Comparison of ENCODE assay signal across 12 cellular contexts in the genomic region with DNA sequence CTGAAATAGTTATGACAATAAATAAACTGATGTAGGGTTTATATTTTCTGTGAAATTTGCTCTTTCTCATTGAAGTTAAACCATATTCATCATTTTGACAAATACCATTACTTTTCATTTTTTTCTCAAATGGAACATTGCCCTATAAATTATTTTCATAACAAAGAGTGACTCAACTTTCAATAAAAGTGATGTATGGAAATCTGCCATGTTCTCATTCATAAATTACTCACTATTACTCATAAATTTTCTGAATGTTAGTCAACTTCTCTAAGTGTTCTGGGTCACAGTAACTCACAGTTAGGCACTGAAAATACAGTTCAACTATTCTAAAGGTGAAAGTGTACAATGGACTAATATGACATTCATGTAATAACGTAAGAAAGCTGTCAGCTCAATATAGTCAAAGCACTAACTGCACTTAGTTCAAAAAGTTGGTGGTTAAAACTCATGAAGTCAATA. TPM values are rescaled to one million over a fixed set of nuclear protein-coding genes. Genes with fewer than 3 reads are reported as not detected.
DNase-seq lines count a peak whose midpoint lies in the region; ATAC-seq and TF ChIP-seq lines count a peak whose summit lies in the region.
"Had no signal": no experiment of that assay in that cellular context is flagged by ENCODE, and none has a peak within 500 bp of the region (broad histone marks: within the 10 kb centered on the region; RNA-seq: fewer than 3 reads in every experiment).

No MANE protein-coding gene starts in this region.

- no peaks in the 10 kb centered on the region for H3K36me3 Mint-ChIP-seq in Caco-2 (ENCODE audit: insufficient read depth, unreplicated experiment)
- no peaks in the 10 kb centered on the region for H3K36me3 Mint-ChIP-seq in effector memory CD8-positive, alpha-beta T cell (ENCODE audit: insufficient read depth)

- no peak overlapping the region for H3K27ac ChIP-seq in Panc1 (ENCODE audit: low read length)
- H3K27ac ChIP-seq: dorsolateral prefrontal cortex, Peyer's patch, prostate gland had no signal

- H3K4me3 ChIP-seq in Panc1 (ENCODE audit: low read depth in 2 of 2, low read length in 2 of 2) (peak overlapping the region in 1 of 2 experiments; percentile 29; a peak in 2 of 4 replicates), Caco-2 (ENCODE audit: low read depth, low read length) (no peak overlapping the region)
- H3K4me3 ChIP-seq: dorsolateral prefrontal cortex, Peyer's patch, prostate gland had no signal

- H3K27me3 Mint-ChIP-seq in Caco-2 (ENCODE audit: insufficient read depth, unreplicated experiment): no peaks in the 10 kb centered on the region
- H3K27me3 Mint-ChIP-seq in effector memory CD8-positive, alpha-beta T cell: peaks cover 8 to 14% of the 10 kb centered on the region in 2 donors

- TF ChIP-seq CTCF in Panc1 (IDR thresholded peaks at IDR 0.05) (no peak), Caco-2 (IDR thresholded peaks at IDR 0.05; ENCODE audit: insufficient read depth in 1 of 2, low read depth in 1 of 2, low read length in 1 of 2, severe bottlenecking in 1 of 2, unreplicated experiment in 1 of 2) (no peak)

- H3K4me1 ChIP-seq in Panc1 (ENCODE audit: control insufficient read depth, insufficient read depth, low read length) (no peaks in the 10 kb centered on the region), Caco-2 (no peaks in the 10 kb centered on the region)
- H3K4me1 ChIP-seq: Peyer's patch, prostate gland had no signal

- H3K36me3 ChIP-seq in Panc1 (ENCODE audit: control insufficient read depth, insufficient read depth, low read length) (no peaks in the 10 kb centered on the region), Caco-2 (ENCODE audit: control insufficient read depth, insufficient read depth, low read length) (no peaks in the 10 kb centered on the region)
- H3K36me3 ChIP-seq: Peyer's patch, prostate gland had no signal

- no peaks in the 10 kb centered on the region for H3K9me3 Mint-ChIP-seq in Caco-2 (ENCODE audit: unreplicated experiment)
- H3K9me3 Mint-ChIP-seq in effector memory CD8-positive, alpha-beta T cell: no peaks in the 10 kb centered on the region

- POLR2A ChIA-PET in Panc1 (lab: Charles Lee): no interaction called here
- POLR2A ChIA-PET in Caco-2 (lab: Charles Lee): no interaction called here

- no peak overlapping the region for H3K27ac Mint-ChIP-seq in Caco-2 (ENCODE audit: unreplicated experiment)
- no peak overlapping the region for H3K27ac Mint-ChIP-seq in effector memory CD8-positive, alpha-beta T cell

- DNase-seq in AG20443 (ENCODE audit: low spot score) (peak; percentile 38), Panc1 (ENCODE audit: low read depth, low spot score) (peak; percentile 80), fibroblast of peridontal ligament (ENCODE audit: extremely low read depth) (peak; percentile 14), Right ventricle myocardium inferior (ENCODE audit: missing footprints) (no peak), Caco-2 (no peak), DMS114 treated with DMSO at 0.1 percent for 48 hours (lab: John Stamatoyannopoulos, UW; ENCODE audit: unreplicated experiment) (no peak)
- DNase-seq in effector memory CD8-positive, alpha-beta T cell: no peak
- DNase-seq: dorsolateral prefrontal cortex, NCI-H1417 treated with DMSO at 0.1 percent for 48 hours, Peyer's patch had no signal

- no peaks in the 10 kb centered on the region for H3K27me3 ChIP-seq in Panc1 (ENCODE audit: control insufficient read depth, insufficient read depth, low read length)
- H3K27me3 ChIP-seq in Caco-2 (replicated peaks; ENCODE audit: control insufficient read depth, insufficient read depth, low read length): no peaks in the 10 kb centered on the region
- H3K27me3 ChIP-seq: Peyer's patch had no signal

- no peaks in the 10 kb centered on the region for H3K4me1 Mint-ChIP-seq in Caco-2 (ENCODE audit: low read depth, unreplicated experiment)
- peaks cover 0 to 9% of the 10 kb centered on the region in 2 donors for H3K4me1 Mint-ChIP-seq in effector memory CD8-positive, alpha-beta T cell (ENCODE audit: low read depth in 2 of 2)

- CTCF ChIA-PET in Panc1 (lab: Charles Lee) (no interaction called here), Caco-2 (lab: Charles Lee) (no interaction called here)

- H3K4me3 Mint-ChIP-seq in Caco-2 (ENCODE audit: unreplicated experiment): no peak overlapping the region
- no peak overlapping the region for H3K4me3 Mint-ChIP-seq in effector memory CD8-positive, alpha-beta T cell

- ATAC-seq in GM21717 (IDR thresholded peaks at IDR 0.05; ENCODE audit: unreplicated experiment): peak; percentile 59
- peak; percentile 89 for ATAC-seq in Panc1
- ATAC-seq in Right ventricle myocardium inferior: no peak
- ATAC-seq in effector memory CD8-positive, alpha-beta T cell (replicated peaks): no peak

- in situ Hi-C loops in Panc1 (cut with HindIII; ENCODE audit: low pct_unique_long_range_greater_than_20kb, low sequenced_read_pairs): no loop called here

- intact Hi-C loops in Panc1 (cut with micrococcal nuclease; ENCODE audit: unreplicated experiment) (no loop called here), Right ventricle myocardium inferior (cut with DNase I) (no loop called here), Caco-2 (cut with micrococcal nuclease; ENCODE audit: unreplicated experiment) (no loop called here)

- H3K9me3 ChIP-seq in Panc1 (ENCODE audit: control insufficient read depth, insufficient read depth, low read depth, low read length) (no peaks in the 10 kb centered on the region), Caco-2 (no peaks in the 10 kb centered on the region)
- H3K9me3 ChIP-seq: Peyer's patch, prostate gland had no signal

- BruUV-seq in Panc1 (replicated peaks; lab: Mats Ljungman, UMichigan) (no TSS peak), Caco-2 (replicated peaks; lab: Mats Ljungman, UMichigan) (no TSS peak)

RNA-seq across cellular contexts. Expression of gene STX11, which starts 19.0 kb away (rescaled TPM):
- 3.2 TPM for total RNA-seq in Panc1 (2021; ENCODE audit: unreplicated experiment)
- polyA plus RNA-seq in Panc1 (2012; ENCODE audit: insufficient read length): 2.0 TPM
- total RNA-seq in Right ventricle myocardium inferior: 11.1 TPM
- 1.3 TPM in 2 replicates for total RNA-seq in Caco-2 (2022)

RNA-seq across cellular contexts. Expression of gene SF3B5, which starts 35.9 kb away (rescaled TPM):
- total RNA-seq in Panc1 (2021; ENCODE audit: unreplicated experiment): 128 TPM
- polyA plus RNA-seq in Panc1 (2012; ENCODE audit: insufficient read length): 179 TPM
- 121 TPM for total RNA-seq in Right ventricle myocardium inferior
- 84.6 and 95.4 TPM in 2 replicates for total RNA-seq in Caco-2 (2022)

Comparison
In these comparisons a context has a peak if more than half of its experiments do, and no peak if none do; other contexts are left out.
1. DNase-seq: peak in AG20443 (single experiment), Panc1 (single experiment) and fibroblast of peridontal ligament (single experiment); none in Right ventricle myocardium inferior (single experiment), Caco-2 (0 of 2), effector memory CD8-positive, alpha-beta T cell (0 of 3) and DMS114 treated with DMSO at 0.1 percent for 48 hours (single experiment).
2. ATAC-seq: peak in GM21717 (single experiment) and Panc1 (single experiment); none in Right ventricle myocardium inferior (single experiment) and effector memory CD8-positive, alpha-beta T cell (single experiment).